Comparison of ENCODE assay signal across 8 cellular contexts in the genomic region with DNA sequence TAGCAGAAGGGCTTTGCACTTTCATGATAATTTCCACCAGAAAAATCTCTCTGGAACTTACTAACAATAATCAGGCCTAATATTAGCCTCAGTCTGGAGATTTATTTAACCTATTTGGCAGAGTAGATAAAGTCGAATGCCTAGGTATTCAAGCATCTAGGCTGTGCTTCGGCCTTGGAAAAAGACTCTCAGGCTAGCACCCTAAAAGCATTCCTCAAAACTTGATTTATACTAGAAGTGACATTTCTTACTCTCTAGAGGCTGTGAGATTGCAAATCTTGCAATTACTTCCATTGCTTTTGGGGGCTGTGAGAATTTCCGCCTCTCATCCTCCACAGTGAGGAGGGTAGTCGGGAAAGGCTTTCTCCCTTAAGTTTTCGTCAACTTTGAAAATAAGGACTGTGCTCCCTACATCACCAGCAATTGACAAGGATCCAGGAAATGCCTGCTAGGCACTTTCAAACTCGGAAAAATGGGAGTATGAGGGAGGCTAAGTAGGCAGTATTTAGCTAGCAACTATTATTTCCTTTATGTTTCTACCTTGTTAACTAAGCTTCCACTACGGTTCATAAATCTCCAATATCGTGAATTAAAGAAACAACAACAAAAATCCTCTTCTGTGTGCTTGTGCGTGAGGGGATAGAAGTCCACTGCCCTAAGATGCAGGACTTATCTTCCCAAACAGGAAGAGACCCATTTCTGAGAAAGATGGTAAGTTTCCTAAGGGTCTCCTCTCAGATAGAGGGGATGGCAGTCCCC. TPM values are rescaled to one million over a fixed set of nuclear protein-coding genes. Genes with fewer than 3 reads are reported as not detected.
DNase-seq lines count a peak whose midpoint lies in the region; ATAC-seq and TF ChIP-seq lines count a peak whose summit lies in the region.

No MANE protein-coding gene starts in this region.

- 62% methylated on average over 8 of the region's 9 CpGs for WGBS in mammary epithelial cell (ENCODE audit: low coverage, missing lambda C conversion rate)

- H3K4me3 ChIP-seq in mammary epithelial cell (replicated peaks in 1 of 3; ENCODE audit: insufficient read depth in 1 of 3, low read depth in 2 of 3, low read length in 3 of 3), result peak overlapping the region; percentile 55 to 82 (median 67)

- H4K20me1 ChIP-seq in mammary epithelial cell (ENCODE audit: insufficient read depth, low read length), result no peaks in the 10 kb centered on the region

- ATAC-seq in HG03175 (IDR thresholded peaks at IDR 0.05; ENCODE audit: unreplicated experiment), result no peak

- no peaks in the 10 kb centered on the region for H3K36me3 ChIP-seq in mammary epithelial cell (ENCODE audit: insufficient read depth, low read length)

- no peak for TF ChIP-seq CTCF in 22Rv1 (IDR thresholded peaks at IDR 0.05)
- no peak for TF ChIP-seq CTCF in mammary epithelial cell (conservative IDR thresholded peaks at IDR 0.05 in 1 of 2, IDR thresholded peaks at IDR 0.05 in 1 of 2; ENCODE audit: extremely low read depth in 1 of 2, insufficient read depth in 1 of 2, low read depth in 1 of 2, low read length in 2 of 2)

- H3K9me3 ChIP-seq in mammary epithelial cell (replicated peaks; ENCODE audit: insufficient read depth, low read length), result no peaks in the 10 kb centered on the region

- TSS peak; percentile 90 for BruUV-seq in mammary epithelial cell (replicated peaks; lab: Mats Ljungman, UMichigan)

- intact Hi-C loops in mammary epithelial cell (cut with micrococcal nuclease), result loop anchor here (1.0 to 2.0 kb wide), 3 partner anchors 101 to 734 kb away; no protein-coding TSS in a partner anchor
- intact Hi-C loops in posterior cingulate gyrus (cut with DNase I), result loop anchor here (2.0 kb wide), 2 partner anchors 195 to 625 kb away; no protein-coding TSS in a partner anchor

- in situ Hi-C loops in mammary epithelial cell (cut with MboI; ENCODE audit: low sequenced_read_pairs in 2 of 2), result loop anchor here in 1 of 2 donors (10.0 to 25.0 kb wide), 2 partner anchors 627 to 735 kb away; no protein-coding TSS in a partner anchor

- H3K4me1 ChIP-seq in mammary epithelial cell (ENCODE audit: insufficient read depth, low read length), result peaks cover 13% of the 10 kb centered on the region

- DNase-seq in HT-29 (ENCODE audit: low spot score) (peak; percentile 41), mammary epithelial cell (no peak), midbrain (lab: John Stamatoyannopoulos, UW) (peak; percentile 69), posterior cingulate gyrus (no peak), NCI-H146 treated with DMSO at 0.1 percent for 48 hours (lab: John Stamatoyannopoulos, UW; ENCODE audit: unreplicated experiment) (no peak), NCI-H526 treated with DMSO at 0.1 percent for 48 hours (lab: John Stamatoyannopoulos, UW) (no peak)

- H3K79me2 ChIP-seq in mammary epithelial cell (ENCODE audit: insufficient read depth, low read length), result peaks cover 35% of the 10 kb centered on the region

- dilution Hi-C loops in mammary epithelial cell (cut with HindIII; ENCODE audit: low sequenced_read_pairs), result no loop called here

- H2AFZ ChIP-seq in mammary epithelial cell (ENCODE audit: low read depth, low read length), result peak overlapping the region; percentile 99

- H3K27me3 ChIP-seq in mammary epithelial cell (ENCODE audit: insufficient read depth, low read length), result no peaks in the 10 kb centered on the region

- peak overlapping the region; percentile 85 for H3K9ac ChIP-seq in mammary epithelial cell (ENCODE audit: insufficient read depth, low read length)

- CTCF ChIA-PET in mammary epithelial cell (lab: Charles Lee; ENCODE audit: low non-redundant PET), result no interaction called here

- H3K4me2 ChIP-seq in mammary epithelial cell (ENCODE audit: insufficient read depth, low read depth, low read length), result peak overlapping the region; percentile 92

- H3K27ac ChIP-seq in 22Rv1 (peak overlapping the region; percentile 98), mammary epithelial cell (ENCODE audit: insufficient read depth, low read depth, low read length) (peak overlapping the region; percentile 83)

RNA-seq across cellular contexts. Expression of gene LMO4, which starts 1.1 kb away (rescaled TPM):
- 174 and 184 TPM in 2 replicates for total RNA-seq in HT-29 (2014; rRNA removed; shearing (Covaris generic))
- 10 to 100 TPM; 40.2 to 44.7 TPM for total RNA-seq in mammary epithelial cell
- 34.4 TPM for polyA plus RNA-seq in mammary epithelial cell
- 4.8 TPM for polyA minus RNA-seq in mammary epithelial cell

Comparison
In these comparisons a context has a peak if more than half of its experiments do, and no peak if none do; other contexts are left out.
1. DNase-seq: peak in HT-29 (single experiment) and midbrain (single experiment); none in mammary epithelial cell (single experiment), posterior cingulate gyrus (0 of 10), NCI-H146 treated with DMSO at 0.1 percent for 48 hours (single experiment) and NCI-H526 treated with DMSO at 0.1 percent for 48 hours (single experiment).